8 cellular contexts compared by ENCODE assay signal in genomic region chr14:99479903-99480855, GRCh38. TPM values are rescaled to one million over a fixed set of nuclear protein-coding genes. Genes with fewer than 3 reads are reported as not detected.
A peak's percentile ranks its signal among the peaks of the same experiment; 100 is the strongest.
DNase-seq lines count a peak whose midpoint lies in the region; ATAC-seq and TF ChIP-seq lines count a peak whose summit lies in the region.

No MANE protein-coding gene starts in this region.

- peak overlapping the region; percentile 95 for H3K4me3 Mint-ChIP-seq in activated naive CD8-positive, alpha-beta T cell treated with anti-CD3 and anti-CD28 coated beads for 36 hours
- H3K4me3 Mint-ChIP-seq in osteocyte (ENCODE audit: unreplicated experiment), result peak overlapping the region; percentile 93

- TF ChIP-seq EP300 in upper lobe of left lung (IDR thresholded peaks at IDR 0.05), result no peak

- DNase-seq in AG09309 (ENCODE audit: low read depth) (peak; percentile 24), RWPE1 (ENCODE audit: low spot score) (peak; percentile 46), Right ventricle myocardium inferior (ENCODE audit: missing footprints) (peak; percentile 84), osteocyte (ENCODE audit: extremely low spot score, unreplicated experiment) (peak; percentile 88), upper lobe of left lung (peak; percentile 59 to 92)
- peak; percentile 51 for DNase-seq in activated naive CD8-positive, alpha-beta T cell treated with anti-CD3 and anti-CD28 coated beads for 36 hours

- H3K9me3 ChIP-seq in upper lobe of left lung, result no peaks in the 10 kb centered on the region

- 1% methylated on average over 23 to 69 of the region's 121 CpGs for WGBS in upper lobe of left lung, 2 donors

- CTCF ChIA-PET in RWPE1 (lab: Yijun Ruan, JAX), result interaction anchor here (0.6 to 0.8 kb wide), 3 partner anchors 64 to 1946 kb away, joined by 3 to 7 read pairs (median 4); no protein-coding TSS in a partner anchor

- H3K27me3 ChIP-seq in upper lobe of left lung, result no peaks in the 10 kb centered on the region

- peaks cover 5% of the 10 kb centered on the region for H3K36me3 Mint-ChIP-seq in activated naive CD8-positive, alpha-beta T cell treated with anti-CD3 and anti-CD28 coated beads for 36 hours
- H3K36me3 Mint-ChIP-seq in osteocyte (ENCODE audit: unreplicated experiment), result no peaks in the 10 kb centered on the region

- no peaks in the 10 kb centered on the region for H3K9me3 Mint-ChIP-seq in activated naive CD8-positive, alpha-beta T cell treated with anti-CD3 and anti-CD28 coated beads for 36 hours
- no peaks in the 10 kb centered on the region for H3K9me3 Mint-ChIP-seq in osteocyte (ENCODE audit: unreplicated experiment)

- peaks cover 53% of the 10 kb centered on the region for H3K4me1 Mint-ChIP-seq in activated naive CD8-positive, alpha-beta T cell treated with anti-CD3 and anti-CD28 coated beads for 36 hours
- H3K4me1 Mint-ChIP-seq in osteocyte (ENCODE audit: unreplicated experiment), result peaks cover 42% of the 10 kb centered on the region

- intact Hi-C loops in Right ventricle myocardium inferior (cut with DNase I), result no loop called here

- peak overlapping the region; percentile 91 for H3K27ac Mint-ChIP-seq in activated naive CD8-positive, alpha-beta T cell treated with anti-CD3 and anti-CD28 coated beads for 36 hours
- peak overlapping the region; percentile 93 for H3K27ac Mint-ChIP-seq in osteocyte (ENCODE audit: unreplicated experiment)

- H3K36me3 ChIP-seq in upper lobe of left lung, result no peaks in the 10 kb centered on the region

- peak; percentile 7 for ATAC-seq in GM18867 (IDR thresholded peaks at IDR 0.05; ENCODE audit: unreplicated experiment)
- peak; percentile 2 for ATAC-seq in HG03159 (IDR thresholded peaks at IDR 0.05; ENCODE audit: unreplicated experiment)
- ATAC-seq in Right ventricle myocardium inferior, result no peak
- peak in 1 of 2 donors; percentile 23 for ATAC-seq in upper lobe of left lung (ENCODE audit: low FRiP score in 2 of 2)

- POLR2A ChIA-PET in RWPE1 (lab: Yijun Ruan, JAX; ENCODE audit: low non-redundant PET), result interaction anchor here (0.7 to 1.0 kb wide), 3 partner anchors 10 to 124 kb away, joined by 3 to 4 read pairs (median 3); partner anchors contain the start of gene CCDC85C

- H3K27me3 Mint-ChIP-seq in activated naive CD8-positive, alpha-beta T cell treated with anti-CD3 and anti-CD28 coated beads for 36 hours, result no peaks in the 10 kb centered on the region
- H3K27me3 Mint-ChIP-seq in osteocyte (ENCODE audit: unreplicated experiment), result no peaks in the 10 kb centered on the region

- H3K27ac ChIP-seq in RWPE1, result peak overlapping the region; percentile 89
- peak overlapping the region; percentile 95 to 99 (median 96) for H3K27ac ChIP-seq in upper lobe of left lung

- H3K4me1 ChIP-seq in upper lobe of left lung, result peaks cover 38 to 60% (median 46%) of the 10 kb centered on the region in 4 donors

- peak; percentile 23 for TF ChIP-seq CTCF in AG09309 (IDR thresholded peaks at IDR 0.05; ENCODE audit: control insufficient read depth, insufficient read depth, low read depth, low read length, missing control alignments)
- no peak for TF ChIP-seq CTCF in RWPE1 (conservative IDR thresholded peaks at IDR 0.05; ENCODE audit: low read depth)
- peak; percentile 21 for TF ChIP-seq CTCF in osteocyte (IDR thresholded peaks at IDR 0.05)
- TF ChIP-seq CTCF in upper lobe of left lung (IDR thresholded peaks at IDR 0.05), result peak in 3 of 6 experiments; percentile 26 to 38 (median 37)

- peak overlapping the region; percentile 78 for H3K4me3 ChIP-seq in AG09309 (ENCODE audit: control insufficient read depth, low read depth, low read length)
- peak overlapping the region; percentile 72 to 98 (median 84) for H3K4me3 ChIP-seq in upper lobe of left lung

- peak in 3 of 4 donors; percentile 56 to 65 (median 58) for TF ChIP-seq POLR2A in upper lobe of left lung (IDR thresholded peaks at IDR 0.05)

RNA-seq across cellular contexts. Expression of gene SETD3, which starts 0.5 kb away (rescaled TPM):
- 10 to 100 TPM; 52.6 to 54.5 TPM for total RNA-seq in activated naive CD8-positive, alpha-beta T cell treated with anti-CD3 and anti-CD28 coated beads for 36 hours
- total RNA-seq in Right ventricle myocardium inferior (97.2 TPM), osteocyte (49.1 and 49.8 TPM in 2 replicates), upper lobe of left lung (10 to 100 TPM; 59.7 to 99.2 (median 77.6) TPM)

RNA-seq across cellular contexts. Expression of gene CCNK, which starts 1.0 kb away (rescaled TPM):
- 100 to 1,000 TPM; 103 to 108 TPM for total RNA-seq in activated naive CD8-positive, alpha-beta T cell treated with anti-CD3 and anti-CD28 coated beads for 36 hours
- total RNA-seq in Right ventricle myocardium inferior (29.2 TPM), osteocyte (55.8 and 57.4 TPM in 2 replicates), upper lobe of left lung (10 to 100 TPM; 29.8 to 51.1 (median 44.0) TPM)

Comparison
In these comparisons a context has a peak if more than half of its experiments do, and no peak if none do; other contexts are left out.
1. DNase-seq: peak in every context shown above with its lines; median percentile 88 in osteocyte; 84 in Right ventricle myocardium inferior; 76 in upper lobe of left lung; 51 in activated naive CD8-positive, alpha-beta T cell treated with anti-CD3 and anti-CD28 coated beads for 36 hours; 46 in RWPE1; 24 in AG09309.